8 cellular contexts compared by ENCODE assay signal in genomic region chr6:143901885-143902708, GRCh38. TPM values are rescaled to one million over a fixed set of nuclear protein-coding genes. Genes with fewer than 3 reads are reported as not detected.
DNase-seq lines count a peak whose midpoint lies in the region; ATAC-seq and TF ChIP-seq lines count a peak whose summit lies in the region.

No MANE protein-coding gene starts in this region.

- H3K79me2 ChIP-seq in osteoblast (ENCODE audit: insufficient read depth, low read length) = no peaks in the 10 kb centered on the region

- no peaks in the 10 kb centered on the region for H4K20me1 ChIP-seq in osteoblast (ENCODE audit: insufficient read depth, low read length)

- DNase-seq in ascending aorta (ENCODE audit: low spot score in 2 of 2) = no peak
- peak; percentile 42 for DNase-seq in osteoblast (ENCODE audit: insufficient read length, low spot score, missing footprints)
- no peak for DNase-seq in hippocampal formation (lab: John Stamatoyannopoulos, UW)
- no peak for DNase-seq in activated naive CD4-positive, alpha-beta T cell (lab: John Stamatoyannopoulos, UW)
- no peak for DNase-seq in D341Med (ENCODE audit: low spot score)
- no peak for DNase-seq in AML-193 (lab: John Stamatoyannopoulos, UW)

- H3K4me1 ChIP-seq in ascending aorta (peaks cover 3 to 12% of the 10 kb centered on the region in 2 donors), osteoblast (ENCODE audit: insufficient read depth, low read length) (peaks cover 3% of the 10 kb centered on the region)

- H3K27me3 ChIP-seq in ascending aorta (no peaks in the 10 kb centered on the region), osteoblast (ENCODE audit: insufficient read depth, low read length) (no peaks in the 10 kb centered on the region)

- H3K27ac ChIP-seq in ascending aorta = peak overlapping the region; percentile 73 to 74
- no peak overlapping the region for H3K27ac ChIP-seq in osteoblast (ENCODE audit: low read depth, low read length)

- TF ChIP-seq CTCF in ascending aorta (IDR thresholded peaks at IDR 0.05) (no peak), osteoblast (IDR thresholded peaks at IDR 0.05; ENCODE audit: extremely low read depth, low read depth, low read length) (no peak)

- H3K36me3 ChIP-seq in ascending aorta (no peaks in the 10 kb centered on the region), osteoblast (ENCODE audit: insufficient read depth, low read length) (no peaks in the 10 kb centered on the region)

- H3K9me3 ChIP-seq in ascending aorta (no peaks in the 10 kb centered on the region), osteoblast (ENCODE audit: low read depth, low read length) (no peaks in the 10 kb centered on the region)

- ATAC-seq in GM18861 (IDR thresholded peaks at IDR 0.05; ENCODE audit: unreplicated experiment) = peak; percentile 97
- peak; percentile 94 for ATAC-seq in HG02588 (IDR thresholded peaks at IDR 0.05; ENCODE audit: unreplicated experiment)

- no peak overlapping the region for H3K4me2 ChIP-seq in osteoblast (ENCODE audit: insufficient read depth, low read length)

- peak overlapping the region; percentile 2 to 27 for H3K4me3 ChIP-seq in ascending aorta
- H3K4me3 ChIP-seq in osteoblast (ENCODE audit: insufficient read depth, low read length) = no peak overlapping the region

- intact Hi-C loops in ascending aorta (cut with DNase I) = no loop called here

- H2AFZ ChIP-seq in osteoblast (ENCODE audit: low read length) = peak overlapping the region; percentile 90

RNA-seq across cellular contexts. Expression of gene ZC2HC1B, which starts 37.8 kb away (rescaled TPM):
- not detected for total RNA-seq in ascending aorta
- not detected in 2 replicates for total RNA-seq in osteoblast

RNA-seq across cellular contexts. Expression of gene LTV1, which starts 59.0 kb away (rescaled TPM):
- total RNA-seq in ascending aorta (4.6 TPM), osteoblast (15.3 and 16.6 TPM in 2 replicates)
